ENCODE assay signal across 11 cellular contexts in the genomic region with DNA sequence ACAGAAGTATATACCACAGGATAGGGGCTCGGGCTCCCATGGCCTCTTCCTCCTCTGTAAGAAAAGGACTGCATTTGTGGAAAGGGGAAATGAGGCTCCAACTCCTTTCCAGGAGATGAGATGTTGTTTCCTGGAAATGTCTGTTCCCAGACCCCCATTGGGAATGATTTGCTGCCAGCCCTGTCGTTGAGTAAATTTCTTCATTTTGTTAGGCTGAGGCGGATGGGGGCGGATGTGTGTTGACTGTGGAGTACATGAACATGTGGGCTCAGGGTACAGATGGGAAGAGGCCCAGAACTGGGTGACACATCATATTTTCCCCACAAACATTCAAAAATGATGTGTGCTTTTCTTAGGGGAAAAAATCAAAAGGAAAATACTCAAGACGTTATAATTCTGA. TPM values are rescaled to one million over a fixed set of nuclear protein-coding genes. Genes with fewer than 3 reads are reported as not detected.
A peak's percentile ranks its signal among the peaks of the same experiment; 100 is the strongest.
DNase-seq lines count a peak whose midpoint lies in the region; FAIRE-seq and TF ChIP-seq lines count a peak whose summit lies in the region.
"Had no signal": no experiment of that assay in that cellular context is flagged by ENCODE, and none has a peak within 500 bp of the region (broad histone marks: within the 10 kb centered on the region; RNA-seq: fewer than 3 reads in every experiment).

No MANE protein-coding gene starts in this region.

- H3K9me2 ChIP-seq in MM.1S (replicated peaks; ENCODE audit: insufficient read depth, low read length), result no peaks in the 10 kb centered on the region

- peak overlapping the region; percentile 95 for H3K27ac Mint-ChIP-seq in activated naive CD4-positive, alpha-beta T cell treated with anti-CD3 and anti-CD28 coated beads, Interleukin-2, amount 10 ng/mL, durations not matched to agents 7 days and 5 days
- H3K27ac Mint-ChIP-seq in neural crest cell (ENCODE audit: unreplicated experiment), result peak overlapping the region; percentile 88

- H3K4me1 ChIP-seq in ACC112 (ENCODE audit: control insufficient read depth, insufficient read depth, low read length, unreplicated experiment) (peaks cover 25% of the 10 kb centered on the region), KMS-11 (ENCODE audit: low read depth, poor library complexity, severe bottlenecking) (peaks cover 84% of the 10 kb centered on the region), MM.1S (ENCODE audit: low read length) (peaks cover 65% of the 10 kb centered on the region)

- H3K4me2 ChIP-seq in KMS-11 (peak overlapping the region; percentile 84; the same call in 1 of the 2 replicates), MM.1S (ENCODE audit: low read depth, low read length) (no peak overlapping the region)

- no peaks in the 10 kb centered on the region for H3K27me3 Mint-ChIP-seq in activated naive CD4-positive, alpha-beta T cell treated with anti-CD3 and anti-CD28 coated beads, Interleukin-2, amount 10 ng/mL, durations not matched to agents 7 days and 5 days
- H3K27me3 Mint-ChIP-seq in neural crest cell (ENCODE audit: low read depth), result no peaks in the 10 kb centered on the region

- no peak for FAIRE-seq in GM19239 (lab: Jason Lieb, UNC)
- FAIRE-seq: frontal cortex had no signal

- H3F3A ChIP-seq in MM.1S (ENCODE audit: insufficient read depth, low read length), result peaks cover 30% of the 10 kb centered on the region

- H4K20me1 ChIP-seq in KMS-11 (ENCODE audit: insufficient read depth), result no peaks in the 10 kb centered on the region
- no peaks in the 10 kb centered on the region for H4K20me1 ChIP-seq in MM.1S (ENCODE audit: insufficient read depth, low read length)

- H3K36me3 ChIP-seq in ACC112 (ENCODE audit: insufficient read depth, low read length) (no peaks in the 10 kb centered on the region), KMS-11 (ENCODE audit: insufficient read depth) (no peaks in the 10 kb centered on the region), MM.1S (replicated peaks; ENCODE audit: insufficient read depth, low read length) (no peaks in the 10 kb centered on the region)

- H3K4me3 Mint-ChIP-seq in activated naive CD4-positive, alpha-beta T cell treated with anti-CD3 and anti-CD28 coated beads, Interleukin-2, amount 10 ng/mL, durations not matched to agents 7 days and 5 days, result no peak overlapping the region
- H3K4me3 Mint-ChIP-seq in neural crest cell, result no peak overlapping the region

- H3K9ac ChIP-seq in KMS-11 (no peak overlapping the region), MM.1S (ENCODE audit: low read length) (no peak overlapping the region)

- H3K4me3 ChIP-seq in ACC112 (ENCODE audit: low read depth, low read length), result no peak overlapping the region
- no peak overlapping the region for H3K4me3 ChIP-seq in KMS-11 (IDR thresholded peaks at IDR 0.05; ENCODE audit: insufficient read depth, low read depth, low read length)
- no peak overlapping the region for H3K4me3 ChIP-seq in MM.1S (ENCODE audit: low read length)

- peaks cover 34% of the 10 kb centered on the region for H3K36me3 Mint-ChIP-seq in activated naive CD4-positive, alpha-beta T cell treated with anti-CD3 and anti-CD28 coated beads, Interleukin-2, amount 10 ng/mL, durations not matched to agents 7 days and 5 days
- no peaks in the 10 kb centered on the region for H3K36me3 Mint-ChIP-seq in neural crest cell (ENCODE audit: low read depth)

- no peak overlapping the region for H3K27ac ChIP-seq in ACC112 (ENCODE audit: low read depth, low read length)
- no peak overlapping the region for H3K27ac ChIP-seq in KMS-11
- H3K27ac ChIP-seq in MM.1S (ENCODE audit: low read length), result no peak overlapping the region

- peak overlapping the region; percentile 43 for H2AFZ ChIP-seq in ACC112 (ENCODE audit: low read length, unreplicated experiment)
- no peak overlapping the region for H2AFZ ChIP-seq in KMS-11 (ENCODE audit: low read depth)
- H2AFZ ChIP-seq in MM.1S (ENCODE audit: low read length), result no peak overlapping the region

- H3K9me3 Mint-ChIP-seq in activated naive CD4-positive, alpha-beta T cell treated with anti-CD3 and anti-CD28 coated beads, Interleukin-2, amount 10 ng/mL, durations not matched to agents 7 days and 5 days, result no peaks in the 10 kb centered on the region
- no peaks in the 10 kb centered on the region for H3K9me3 Mint-ChIP-seq in neural crest cell

- H3K4me1 Mint-ChIP-seq in activated naive CD4-positive, alpha-beta T cell treated with anti-CD3 and anti-CD28 coated beads, Interleukin-2, amount 10 ng/mL, durations not matched to agents 7 days and 5 days, result peaks cover 93% of the 10 kb centered on the region
- peaks cover 24% of the 10 kb centered on the region for H3K4me1 Mint-ChIP-seq in neural crest cell

- TF ChIP-seq CTCF in KMS-11 (conservative IDR thresholded peaks at IDR 0.05; ENCODE audit: low read depth, low read length) (no peak), neural crest cell (conservative IDR thresholded peaks at IDR 0.05) (no peak), MM.1S (IDR thresholded peaks at IDR 0.05; ENCODE audit: low read length) (no peak)

- CTCF ChIA-PET in activated naive CD4-positive, alpha-beta T cell treated with anti-CD3 and anti-CD28 coated beads, Interleukin-2, amount 10 ng/mL, durations not matched to agents 7 days and 5 days (lab: Charles Lee), result interaction anchor here (0.6 to 1.6 kb wide), 4 partner anchors 12 to 306 kb away, joined by 3 to 5 read pairs (median 4); no protein-coding TSS in a partner anchor

- H3K27me3 ChIP-seq in ACC112 (ENCODE audit: insufficient read depth, low read length) (no peaks in the 10 kb centered on the region), KMS-11 (ENCODE audit: insufficient read depth, low read depth) (no peaks in the 10 kb centered on the region), MM.1S (replicated peaks; ENCODE audit: insufficient read depth, low read length) (no peaks in the 10 kb centered on the region)

- no peaks in the 10 kb centered on the region for H3K9me3 ChIP-seq in MM.1S (replicated peaks; ENCODE audit: insufficient read depth, low read length)

- no peak for DNase-seq in activated naive CD4-positive, alpha-beta T cell treated with anti-CD3 and anti-CD28 coated beads, Interleukin-2, amount 10 ng/mL, durations not matched to agents 7 days and 5 days
- DNase-seq in neural crest cell (ENCODE audit: low read depth, low spot score) (no peak), HT-29 (ENCODE audit: low spot score) (no peak), NCI-H2227 (lab: John Stamatoyannopoulos, UW; ENCODE audit: unreplicated experiment) (no peak), GM19239 (ENCODE audit: insufficient read length, low spot score) (no peak), MM.1S (no peak)
- DNase-seq: NCI-H748 treated with DMSO at 0.1 percent for 48 hours, T1000 had no signal

- peaks cover 2% of the 10 kb centered on the region for H3K79me2 ChIP-seq in ACC112 (ENCODE audit: control insufficient read depth, insufficient read depth, low read length, unreplicated experiment)
- H3K79me2 ChIP-seq in KMS-11 (ENCODE audit: insufficient read depth, low read depth), result 0 out of 2 replicates have a peak, but pooled peaks cover 12% of the 10 kb centered on the region
- H3K79me2 ChIP-seq in MM.1S (ENCODE audit: low read length), result peaks cover 81% of the 10 kb centered on the region

RNA-seq across cellular contexts. Expression of a gene that starts 28.8 kb away (rescaled TPM):
- 8.6 and 10.8 TPM in 2 replicates for total RNA-seq in neural crest cell
- total RNA-seq in HT-29 (2014; rRNA removed; shearing (Covaris generic)), result 10.7 and 13.3 TPM in 2 replicates
